ENCODE assay signal across 2 cellular contexts in the genomic region with DNA sequence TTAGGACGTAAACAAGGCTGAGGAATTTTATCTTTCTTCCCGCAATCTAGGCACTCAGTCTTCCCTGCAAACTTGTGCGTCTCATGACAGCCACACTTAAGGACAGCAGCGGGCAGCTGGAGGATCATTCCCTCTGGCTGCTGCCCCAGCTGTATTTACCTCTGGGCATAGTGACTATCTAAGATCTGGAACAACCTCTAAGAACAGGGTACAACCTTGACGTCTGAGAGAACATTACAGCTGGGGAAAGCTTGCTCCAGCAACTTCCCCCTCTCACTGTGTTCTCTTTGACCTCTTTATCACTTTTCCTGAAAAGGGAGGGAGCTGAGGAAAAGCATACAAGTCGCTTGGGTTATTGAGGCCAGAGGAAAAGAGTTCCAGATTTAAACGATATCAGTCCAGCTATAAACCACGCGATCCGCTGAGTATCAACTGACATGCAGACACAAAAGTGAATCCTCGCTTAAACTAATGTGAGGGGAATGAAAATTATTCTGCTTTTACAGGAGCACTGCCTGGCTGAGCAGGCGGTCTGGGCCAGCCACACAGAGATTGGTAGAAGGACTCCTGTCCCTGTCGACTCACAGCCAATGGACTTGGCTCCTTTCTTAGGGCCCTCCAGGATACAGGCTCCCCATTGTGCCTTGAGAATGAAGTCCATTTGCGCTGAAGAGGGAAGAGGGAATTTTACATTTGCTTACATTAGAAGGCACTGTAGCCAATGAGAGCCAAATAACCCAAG.
A peak's percentile ranks its signal among the peaks of the same experiment; 100 is the strongest.
TF ChIP-seq lines count a peak whose summit lies in the region.

No MANE protein-coding gene starts in this region.

TF ChIP-seq in IMR-90, 13 proteins besides CTCF, POLR2A, EP300 and RAD21:
- TF ChIP-seq MXI1 (IDR thresholded peaks at IDR 0.05; ENCODE audit: borderline replicate concordance, low read depth, low read length): no peak
- TF ChIP-seq MAFK (IDR thresholded peaks at IDR 0.05; ENCODE audit: low read depth, low read length): no peak

TF ChIP-seq in K562, 482 proteins besides CTCF, POLR2A, EP300 and RAD21:
- TF ChIP-seq BRD9 (IDR thresholded peaks at IDR 0.05; ENCODE audit: low read depth, partially characterized antibody) (no peak), ZNF699 (CRISPR knock-in tag; IDR thresholded peaks at IDR 0.05; ENCODE audit: insufficient replicate concordance) (no peak), STAT5A (IDR thresholded peaks at IDR 0.05; ENCODE audit: borderline replicate concordance, low read length) (no peak), KLF10 (CRISPR knock-in tag; IDR thresholded peaks at IDR 0.05) (no peak), ZNF263 (CRISPR knock-in tag; IDR thresholded peaks at IDR 0.05; ENCODE audit: borderline replicate concordance) (no peak), ZNF583 (CRISPR knock-in tag; IDR thresholded peaks at IDR 0.05) (no peak), ZNF347 (CRISPR knock-in tag; IDR thresholded peaks at IDR 0.05; ENCODE audit: low read depth) (no peak), MCM7 (IDR thresholded peaks at IDR 0.05) (no peak), KAT8 (IDR thresholded peaks at IDR 0.05; ENCODE audit: low read depth) (no peak), HNRNPUL1 (IDR thresholded peaks at IDR 0.05; ENCODE audit: low read length) (no peak), TEAD1 (CRISPR knock-in tag; IDR thresholded peaks at IDR 0.05) (0 out of 4 replicates have a peak, but pooled peaks of 1 of the 2 experiments have one; percentile 8), ZNF444 (CRISPR knock-in tag; IDR thresholded peaks at IDR 0.05) (no peak), TAF1 (IDR thresholded peaks at IDR 0.05; ENCODE audit: control insufficient read depth, extremely low read depth, insufficient read depth, low read length, severe bottlenecking) (no peak), LCOR (CRISPR knock-in tag; IDR thresholded peaks at IDR 0.05) (no peak), NR2C1 (IDR thresholded peaks at IDR 0.05) (no peak), NR2C1 (tag; IDR thresholded peaks at IDR 0.05) (no peak), MAFK (IDR thresholded peaks at IDR 0.05; ENCODE audit: low read length) (no peak), NFYB (IDR thresholded peaks at IDR 0.05; ENCODE audit: extremely low read depth, insufficient read length) (no peak), DMBX1 (CRISPR knock-in tag; IDR thresholded peaks at IDR 0.05; ENCODE audit: borderline replicate concordance) (no peak), NR2C2 (CRISPR knock-in tag; IDR thresholded peaks at IDR 0.05) (no peak), NR2C2 (tag; IDR thresholded peaks at IDR 0.05) (peak; percentile 39; the same call in 1 of the 2 replicates), ESRRA (IDR thresholded peaks at IDR 0.05; ENCODE audit: borderline replicate concordance, low read depth) (0 out of 2 replicates have a peak, but pooled peaks have one; percentile 18), ERF (CRISPR knock-in tag; IDR thresholded peaks at IDR 0.05) (no peak), STAG1 (CRISPR knock-in tag; IDR thresholded peaks at IDR 0.05; ENCODE audit: borderline replicate concordance) (no peak), MEF2A (IDR thresholded peaks at IDR 0.05; ENCODE audit: control insufficient read depth, low read depth, low read length) (no peak), FOXJ2 (tag; IDR thresholded peaks at IDR 0.05) (peak; percentile 85)
- TF ChIP-seq, protein P1, sequence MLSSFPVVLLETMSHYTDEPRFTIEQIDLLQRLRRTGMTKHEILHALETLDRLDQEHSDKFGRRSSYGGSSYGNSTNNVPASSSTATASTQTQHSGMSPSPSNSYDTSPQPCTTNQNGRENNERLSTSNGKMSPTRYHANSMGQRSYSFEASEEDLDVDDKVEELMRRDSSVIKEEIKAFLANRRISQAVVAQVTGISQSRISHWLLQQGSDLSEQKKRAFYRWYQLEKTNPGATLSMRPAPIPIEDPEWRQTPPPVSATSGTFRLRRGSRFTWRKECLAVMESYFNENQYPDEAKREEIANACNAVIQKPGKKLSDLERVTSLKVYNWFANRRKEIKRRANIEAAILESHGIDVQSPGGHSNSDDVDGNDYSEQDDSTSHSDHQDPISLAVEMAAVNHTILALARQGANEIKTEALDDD (IDR thresholded peaks at IDR 0.05): no peak
- TF ChIP-seq, protein P2, sequence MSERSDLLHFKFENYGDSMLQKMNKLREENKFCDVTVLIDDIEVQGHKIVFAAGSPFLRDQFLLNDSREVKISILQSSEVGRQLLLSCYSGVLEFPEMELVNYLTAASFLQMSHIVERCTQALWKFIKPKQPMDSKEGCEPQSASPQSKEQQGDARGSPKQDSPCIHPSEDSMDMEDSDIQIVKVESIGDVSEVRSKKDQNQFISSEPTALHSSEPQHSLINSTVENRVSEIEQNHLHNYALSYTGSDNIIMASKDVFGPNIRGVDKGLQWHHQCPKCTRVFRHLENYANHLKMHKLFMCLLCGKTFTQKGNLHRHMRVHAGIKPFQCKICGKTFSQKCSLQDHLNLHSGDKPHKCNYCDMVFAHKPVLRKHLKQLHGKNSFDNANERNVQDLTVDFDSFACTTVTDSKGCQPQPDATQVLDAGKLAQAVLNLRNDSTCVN (CRISPR knock-in tag; IDR thresholded peaks at IDR 0.05): no peak
- TF ChIP-seq, protein P3, sequence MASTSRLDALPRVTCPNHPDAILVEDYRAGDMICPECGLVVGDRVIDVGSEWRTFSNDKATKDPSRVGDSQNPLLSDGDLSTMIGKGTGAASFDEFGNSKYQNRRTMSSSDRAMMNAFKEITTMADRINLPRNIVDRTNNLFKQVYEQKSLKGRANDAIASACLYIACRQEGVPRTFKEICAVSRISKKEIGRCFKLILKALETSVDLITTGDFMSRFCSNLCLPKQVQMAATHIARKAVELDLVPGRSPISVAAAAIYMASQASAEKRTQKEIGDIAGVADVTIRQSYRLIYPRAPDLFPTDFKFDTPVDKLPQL (IDR thresholded peaks at IDR 0.05; ENCODE audit: extremely low read depth, insufficient read length): no peak
- TF ChIP-seq, protein P4, sequence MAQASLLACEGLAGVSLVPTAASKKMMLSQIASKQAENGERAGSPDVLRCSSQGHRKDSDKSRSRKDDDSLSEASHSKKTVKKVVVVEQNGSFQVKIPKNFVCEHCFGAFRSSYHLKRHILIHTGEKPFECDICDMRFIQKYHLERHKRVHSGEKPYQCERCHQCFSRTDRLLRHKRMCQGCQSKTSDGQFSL (CRISPR knock-in tag; IDR thresholded peaks at IDR 0.05): no peak
- TF ChIP-seq, protein P4 (tag; IDR thresholded peaks at IDR 0.05): no peak
- TF ChIP-seq, protein P5, sequence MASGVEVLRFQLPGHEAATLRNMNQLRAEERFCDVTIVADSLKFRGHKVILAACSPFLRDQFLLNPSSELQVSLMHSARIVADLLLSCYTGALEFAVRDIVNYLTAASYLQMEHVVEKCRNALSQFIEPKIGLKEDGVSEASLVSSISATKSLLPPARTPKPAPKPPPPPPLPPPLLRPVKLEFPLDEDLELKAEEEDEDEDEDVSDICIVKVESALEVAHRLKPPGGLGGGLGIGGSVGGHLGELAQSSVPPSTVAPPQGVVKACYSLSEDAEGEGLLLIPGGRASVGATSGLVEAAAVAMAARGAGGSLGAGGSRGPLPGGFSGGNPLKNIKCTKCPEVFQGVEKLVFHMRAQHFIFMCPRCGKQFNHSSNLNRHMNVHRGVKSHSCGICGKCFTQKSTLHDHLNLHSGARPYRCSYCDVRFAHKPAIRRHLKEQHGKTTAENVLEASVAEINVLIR (CRISPR knock-in tag; IDR thresholded peaks at IDR 0.05): no peak
- TF ChIP-seq, protein P6, sequence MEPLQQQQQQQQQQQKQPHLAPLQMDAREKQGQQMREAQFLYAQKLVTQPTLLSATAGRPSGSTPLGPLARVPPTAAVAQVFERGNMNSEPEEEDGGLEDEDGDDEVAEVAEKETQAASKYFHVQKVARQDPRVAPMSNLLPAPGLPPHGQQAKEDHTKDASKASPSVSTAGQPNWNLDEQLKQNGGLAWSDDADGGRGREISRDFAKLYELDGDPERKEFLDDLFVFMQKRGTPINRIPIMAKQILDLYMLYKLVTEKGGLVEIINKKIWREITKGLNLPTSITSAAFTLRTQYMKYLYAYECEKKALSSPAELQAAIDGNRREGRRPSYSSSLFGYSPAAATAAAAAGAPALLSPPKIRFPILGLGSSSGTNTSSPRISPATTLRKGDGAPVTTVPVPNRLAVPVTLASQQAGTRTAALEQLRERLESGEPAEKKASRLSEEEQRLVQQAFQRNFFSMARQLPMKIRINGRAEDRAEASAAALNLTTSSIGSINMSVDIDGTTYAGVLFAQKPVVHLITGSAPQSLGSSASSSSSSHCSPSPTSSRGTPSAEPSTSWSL (CRISPR knock-in tag; IDR thresholded peaks at IDR 0.05; ENCODE audit: borderline replicate concordance): no peak
- TF ChIP-seq, protein P7, sequence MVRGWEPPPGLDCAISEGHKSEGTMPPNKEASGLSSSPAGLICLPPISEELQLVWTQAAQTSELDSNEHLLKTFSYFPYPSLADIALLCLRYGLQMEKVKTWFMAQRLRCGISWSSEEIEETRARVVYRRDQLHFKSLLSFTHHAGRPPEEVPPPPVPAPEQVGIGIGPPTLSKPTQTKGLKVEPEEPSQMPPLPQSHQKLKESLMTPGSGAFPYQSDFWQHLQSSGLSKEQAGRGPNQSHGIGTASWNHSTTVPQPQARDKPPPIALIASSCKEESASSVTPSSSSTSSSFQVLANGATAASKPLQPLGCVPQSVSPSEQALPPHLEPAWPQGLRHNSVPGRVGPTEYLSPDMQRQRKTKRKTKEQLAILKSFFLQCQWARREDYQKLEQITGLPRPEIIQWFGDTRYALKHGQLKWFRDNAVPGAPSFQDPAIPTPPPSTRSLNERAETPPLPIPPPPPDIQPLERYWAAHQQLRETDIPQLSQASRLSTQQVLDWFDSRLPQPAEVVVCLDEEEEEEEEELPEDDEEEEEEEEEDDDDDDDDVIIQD (CRISPR knock-in tag; IDR thresholded peaks at IDR 0.05): no peak
